Comparison of ENCODE assay signal across 8 cellular contexts in the genomic region with DNA sequence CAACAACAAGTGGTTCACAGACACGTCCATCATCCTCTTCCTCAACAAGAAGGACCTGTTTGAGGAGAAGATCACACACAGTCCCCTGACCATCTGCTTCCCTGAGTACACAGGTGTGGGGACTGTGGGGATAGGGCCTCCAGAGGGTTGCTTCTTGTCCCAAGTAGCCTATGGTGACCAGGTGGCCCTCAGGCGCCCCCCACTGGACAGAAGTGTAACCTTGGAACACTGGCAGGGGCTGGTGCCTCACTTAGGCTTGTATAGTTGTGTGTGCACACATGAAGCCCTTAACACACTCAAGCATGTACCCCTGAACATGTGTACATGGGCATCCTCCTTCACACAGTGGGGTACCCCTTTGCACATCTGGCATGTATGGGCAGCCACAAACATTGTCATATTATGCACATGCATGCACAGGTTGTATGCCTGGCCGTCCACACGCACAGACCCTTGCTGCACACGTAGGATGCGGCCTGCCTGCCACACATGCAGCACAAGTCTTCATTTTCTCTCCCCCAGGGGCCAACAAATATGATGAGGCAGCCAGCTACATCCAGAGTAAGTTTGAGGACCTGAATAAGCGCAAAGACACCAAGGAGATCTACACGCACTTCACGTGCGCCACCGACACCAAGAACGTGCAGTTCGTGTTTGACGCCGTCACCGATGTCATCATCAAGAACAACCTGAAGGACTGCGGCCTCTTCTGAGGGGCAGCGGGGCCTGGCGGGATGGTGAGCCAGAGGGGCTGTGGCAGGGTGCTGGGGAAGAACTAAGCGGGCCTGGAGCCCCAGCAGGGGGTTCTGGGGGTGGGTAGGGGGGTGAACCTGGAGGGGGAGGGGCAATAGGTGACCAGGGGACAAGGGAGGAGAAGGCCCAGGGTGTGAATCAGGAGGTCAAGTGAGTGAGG. TPM values are rescaled to one million over a fixed set of nuclear protein-coding genes. Genes with fewer than 3 reads are reported as not detected.
DNase-seq lines count a peak whose midpoint lies in the region; ATAC-seq and TF ChIP-seq lines count a peak whose summit lies in the region.
"Had no signal": no experiment of that assay in that cellular context is flagged by ENCODE, and none has a peak within 500 bp of the region (broad histone marks: within the 10 kb centered on the region; RNA-seq: fewer than 3 reads in every experiment).

No MANE protein-coding gene starts in this region.

- no peak overlapping the region for H3K9ac ChIP-seq in mesendoderm (ENCODE audit: low read length)

- H3K56ac ChIP-seq in mesendoderm (ENCODE audit: low read length) = no peak overlapping the region

- H3K27me3 Mint-ChIP-seq in IgD-negative memory B cell = no peaks in the 10 kb centered on the region
- no peaks in the 10 kb centered on the region for H3K27me3 Mint-ChIP-seq in stimulated activated memory B cell treated with anti-CD40 and anti-IgM and Interleukin-4, amounts not matched to agents 10 μg/mL and 1 μg/mL and 100 μg/mL, for 72 hours

- H4K5ac ChIP-seq in mesendoderm (ENCODE audit: low read length) = no peak overlapping the region

- H3K4me2 ChIP-seq in mesendoderm (ENCODE audit: low read length) = no peak overlapping the region

- DNase-seq in ELF-1 (ENCODE audit: low read depth, low spot score) = peak; percentile 69
- DNase-seq in astrocyte of the cerebellum (ENCODE audit: low read depth) = no peak
- peak; percentile 76 for DNase-seq in mesendoderm
- DNase-seq in effector CD4-positive, alpha-beta T cell = no peak
- DNase-seq in NCI-H1417 treated with DMSO at 0.1 percent for 48 hours (lab: John Stamatoyannopoulos, UW) = no peak

- H3K4ac ChIP-seq in mesendoderm (ENCODE audit: low read depth, low read length) = no peak overlapping the region

- no peaks in the 10 kb centered on the region for H3K79me2 ChIP-seq in mesendoderm (ENCODE audit: control insufficient read depth, insufficient read depth, low read length)

- WGBS in mesendoderm (ENCODE audit: extremely low coverage, insufficient coverage, low lambda C conversion rate) = no CpG with 5 or more reads among the region's 20 CpGs

- no peak overlapping the region for H3K18ac ChIP-seq in mesendoderm (ENCODE audit: low read length)

- no peaks in the 10 kb centered on the region for H3K27me3 ChIP-seq in mesendoderm (ENCODE audit: insufficient read depth, low read length, poor library complexity)

- H3K36me3 ChIP-seq in mesendoderm (ENCODE audit: control insufficient read depth, insufficient read depth, low read length) = peaks cover 11% of the 10 kb centered on the region

- H2BK5ac ChIP-seq in mesendoderm (ENCODE audit: low read length) = no peak overlapping the region

- H2BK120ac ChIP-seq in mesendoderm (ENCODE audit: low read depth, low read length) = no peak overlapping the region

- peak; percentile 72 for TF ChIP-seq CTCF in astrocyte of the cerebellum (IDR thresholded peaks at IDR 0.05; ENCODE audit: low read depth, low read length, missing control alignments)

- no peak overlapping the region for H3K23ac ChIP-seq in mesendoderm (ENCODE audit: low read length)

- H3K79me1 ChIP-seq in mesendoderm (ENCODE audit: low read length) = peaks cover 5% of the 10 kb centered on the region

- H3K4me1 ChIP-seq in mesendoderm (ENCODE audit: control insufficient read depth, low read depth, low read length) = no peaks in the 10 kb centered on the region

- H3K4me1 Mint-ChIP-seq in IgD-negative memory B cell = peaks cover 0 to 8% (median 3%) of the 10 kb centered on the region in 3 donors
- H3K4me1 Mint-ChIP-seq in stimulated activated memory B cell treated with anti-CD40 and anti-IgM and Interleukin-4, amounts not matched to agents 10 μg/mL and 1 μg/mL and 100 μg/mL, for 72 hours = peaks cover 36% of the 10 kb centered on the region

- H3K4me3 ChIP-seq in astrocyte of the cerebellum (ENCODE audit: low read depth, low read length) = no peak overlapping the region
- H3K4me3 ChIP-seq in mesendoderm (ENCODE audit: low read length) = no peak overlapping the region

- in situ Hi-C loops in astrocyte of the cerebellum (cut with HindIII; ENCODE audit: low sequenced_read_pairs) = no loop called here

- H3K9me3 Mint-ChIP-seq in IgD-negative memory B cell = no peaks in the 10 kb centered on the region
- no peaks in the 10 kb centered on the region for H3K9me3 Mint-ChIP-seq in stimulated activated memory B cell treated with anti-CD40 and anti-IgM and Interleukin-4, amounts not matched to agents 10 μg/mL and 1 μg/mL and 100 μg/mL, for 72 hours
- H3K9me3 Mint-ChIP-seq: T-helper 1 cell treated with Interleukin-12 subunit alpha and Interleukin-12 subunit beta and Interleukin-4 antibody, amounts not matched to agents 30 μg/mL and 1 μg/mL, for 36 hours had no signal

- no peak overlapping the region for H3K27ac ChIP-seq in mesendoderm (ENCODE audit: low read depth, low read length)

- H3K36me3 Mint-ChIP-seq in IgD-negative memory B cell = no peaks in the 10 kb centered on the region
- H3K36me3 Mint-ChIP-seq in stimulated activated memory B cell treated with anti-CD40 and anti-IgM and Interleukin-4, amounts not matched to agents 10 μg/mL and 1 μg/mL and 100 μg/mL, for 72 hours = peaks cover 43% of the 10 kb centered on the region

- H4K8ac ChIP-seq in mesendoderm (ENCODE audit: low read depth, low read length) = no peak overlapping the region

- peak overlapping the region in 2 of 3 donors; percentile 67 to 71 for H3K27ac Mint-ChIP-seq in IgD-negative memory B cell
- no peak overlapping the region for H3K27ac Mint-ChIP-seq in stimulated activated memory B cell treated with anti-CD40 and anti-IgM and Interleukin-4, amounts not matched to agents 10 μg/mL and 1 μg/mL and 100 μg/mL, for 72 hours
- H3K27ac Mint-ChIP-seq: T-helper 1 cell treated with Interleukin-12 subunit alpha and Interleukin-12 subunit beta and Interleukin-4 antibody, amounts not matched to agents 30 μg/mL and 1 μg/mL, for 36 hours had no signal

- H3K4me3 Mint-ChIP-seq in IgD-negative memory B cell = no peak overlapping the region
- no peak overlapping the region for H3K4me3 Mint-ChIP-seq in stimulated activated memory B cell treated with anti-CD40 and anti-IgM and Interleukin-4, amounts not matched to agents 10 μg/mL and 1 μg/mL and 100 μg/mL, for 72 hours
- H3K4me3 Mint-ChIP-seq: T-helper 1 cell treated with Interleukin-12 subunit alpha and Interleukin-12 subunit beta and Interleukin-4 antibody, amounts not matched to agents 30 μg/mL and 1 μg/mL, for 36 hours had no signal

- no peak overlapping the region for H2AK5ac ChIP-seq in mesendoderm (ENCODE audit: low read length)

- no peak for ATAC-seq in stimulated activated memory B cell treated with anti-CD40 and anti-IgM and Interleukin-4, amounts not matched to agents 10 μg/mL and 1 μg/mL and 100 μg/mL, for 72 hours

- no peak overlapping the region for H2BK15ac ChIP-seq in mesendoderm (replicated peaks; ENCODE audit: low read depth)

RNA-seq across cellular contexts. Expression of a gene that starts 11.7 kb away (rescaled TPM):
- not detected for polyA plus RNA-seq in IgD-negative memory B cell
- polyA plus RNA-seq in mesendoderm (2013, experiment 1 of 2) = 1.9 TPM
- polyA plus RNA-seq in mesendoderm (2013, experiment 2 of 2) = 2.2 TPM

RNA-seq across cellular contexts. Expression of a gene that starts 21.2 kb away (rescaled TPM):
- polyA plus RNA-seq in IgD-negative memory B cell = 689 TPM
- 218 TPM for polyA plus RNA-seq in mesendoderm (2013, experiment 1 of 2)
- 223 TPM for polyA plus RNA-seq in mesendoderm (2013, experiment 2 of 2)

RNA-seq across cellular contexts. Expression of a gene that starts 21.7 kb away (rescaled TPM):
- polyA plus RNA-seq in IgD-negative memory B cell = 0.30 TPM
- 0.06 TPM for polyA plus RNA-seq in mesendoderm (2013, experiment 1 of 2)
- polyA plus RNA-seq in mesendoderm (2013, experiment 2 of 2) = 0.06 TPM

RNA-seq across cellular contexts. Expression of a gene that starts 35.0 kb away (rescaled TPM):
- polyA plus RNA-seq in IgD-negative memory B cell = 58.6 TPM
- 76.8 TPM for polyA plus RNA-seq in mesendoderm (2013, experiment 1 of 2)
- polyA plus RNA-seq in mesendoderm (2013, experiment 2 of 2) = 74.0 TPM

RNA-seq across cellular contexts. Expression of a gene that starts 42.0 kb away (rescaled TPM):
- polyA plus RNA-seq in IgD-negative memory B cell = 5.3 TPM
- polyA plus RNA-seq in mesendoderm (2013, experiment 1 of 2) = 3.6 TPM
- polyA plus RNA-seq in mesendoderm (2013, experiment 2 of 2) = 3.0 TPM

Comparison
In these comparisons a context has a peak if more than half of its experiments do, and no peak if none do; other contexts are left out.
1. DNase-seq: peak in ELF-1 (single experiment) and mesendoderm (single experiment); none in astrocyte of the cerebellum (single experiment), effector CD4-positive, alpha-beta T cell (single experiment) and NCI-H1417 treated with DMSO at 0.1 percent for 48 hours (single experiment).